1 cellular context compared by ENCODE assay signal in the genomic region with DNA sequence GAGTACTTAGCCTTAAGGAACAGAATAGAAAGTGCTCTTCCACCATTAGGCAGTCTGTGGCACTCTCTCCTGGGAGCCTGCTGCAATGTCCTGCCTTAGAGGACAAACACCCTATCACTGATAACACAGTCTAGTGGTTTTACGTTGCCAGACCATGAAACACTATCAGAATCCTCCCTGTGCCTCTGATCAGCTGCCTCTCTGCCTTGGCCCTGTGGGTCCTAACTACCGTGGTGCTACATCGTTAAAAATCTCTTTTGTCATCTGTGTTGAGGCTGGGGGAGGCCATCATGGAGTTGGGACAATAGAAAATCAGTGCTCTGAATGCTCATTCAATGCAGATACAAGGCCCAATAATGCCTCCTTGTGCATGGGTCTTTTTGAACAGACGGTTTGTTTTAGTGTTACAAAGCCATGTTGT.
TF ChIP-seq lines count a peak whose summit lies in the region.

No MANE protein-coding gene starts in this region.

TF ChIP-seq in K562, 482 proteins besides CTCF, POLR2A, EP300 and RAD21 (continued from another document):
- TF ChIP-seq, protein P1, sequence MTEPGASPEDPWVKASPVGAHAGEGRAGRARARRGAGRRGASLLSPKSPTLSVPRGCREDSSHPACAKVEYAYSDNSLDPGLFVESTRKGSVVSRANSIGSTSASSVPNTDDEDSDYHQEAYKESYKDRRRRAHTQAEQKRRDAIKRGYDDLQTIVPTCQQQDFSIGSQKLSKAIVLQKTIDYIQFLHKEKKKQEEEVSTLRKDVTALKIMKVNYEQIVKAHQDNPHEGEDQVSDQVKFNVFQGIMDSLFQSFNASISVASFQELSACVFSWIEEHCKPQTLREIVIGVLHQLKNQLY (CRISPR knock-in tag; conservative IDR thresholded peaks at IDR 0.05), result no peak
- TF ChIP-seq KDM4B (IDR thresholded peaks at IDR 0.05; ENCODE audit: borderline replicate concordance in 2 of 2, low read depth in 1 of 2) (no peak), BHLHE40 (IDR thresholded peaks at IDR 0.05; ENCODE audit: low read length) (no peak), HDAC3 (IDR thresholded peaks at IDR 0.05; ENCODE audit: borderline replicate concordance, partially characterized antibody) (no peak), DDX20 (tag; IDR thresholded peaks at IDR 0.05; ENCODE audit: low read depth) (no peak), U2AF2 (optimal IDR thresholded peaks at IDR 0.05; ENCODE audit: low read depth, low read length) (no peak), DMBX1 (CRISPR knock-in tag; IDR thresholded peaks at IDR 0.05; ENCODE audit: borderline replicate concordance) (no peak)
- TF ChIP-seq, protein P2, sequence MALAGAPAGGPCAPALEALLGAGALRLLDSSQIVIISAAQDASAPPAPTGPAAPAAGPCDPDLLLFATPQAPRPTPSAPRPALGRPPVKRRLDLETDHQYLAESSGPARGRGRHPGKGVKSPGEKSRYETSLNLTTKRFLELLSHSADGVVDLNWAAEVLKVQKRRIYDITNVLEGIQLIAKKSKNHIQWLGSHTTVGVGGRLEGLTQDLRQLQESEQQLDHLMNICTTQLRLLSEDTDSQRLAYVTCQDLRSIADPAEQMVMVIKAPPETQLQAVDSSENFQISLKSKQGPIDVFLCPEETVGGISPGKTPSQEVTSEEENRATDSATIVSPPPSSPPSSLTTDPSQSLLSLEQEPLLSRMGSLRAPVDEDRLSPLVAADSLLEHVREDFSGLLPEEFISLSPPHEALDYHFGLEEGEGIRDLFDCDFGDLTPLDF (CRISPR knock-in tag; IDR thresholded peaks at IDR 0.05), result no peak
